In genomic region chr6:37103169-37104039, GRCh38 we compare ENCODE assay signal across 8 cellular contexts.
DNase-seq lines count a peak whose midpoint lies in the region; ATAC-seq and TF ChIP-seq lines count a peak whose summit lies in the region.

No MANE protein-coding gene starts in this region.

- H3K9me3 Mint-ChIP-seq in H9: no peaks in the 10 kb centered on the region

- H3K4me3 Mint-ChIP-seq in H9: peak overlapping the region; percentile 44 to 72

- H3K9ac ChIP-seq in H9 (ENCODE audit: extremely low read depth, insufficient read length, low read length): no peak overlapping the region

- no peak overlapping the region for H2AFZ ChIP-seq in H9 (ENCODE audit: low read length)

- H2AK5ac ChIP-seq in H9 (ENCODE audit: insufficient read length, low read length): no peak overlapping the region

- DNase-seq in ACHN (peak; percentile 47), H9 (peak; percentile 54), NCI-H345 treated with DMSO at 0.1 percent for 48 hours (lab: John Stamatoyannopoulos, UW; ENCODE audit: unreplicated experiment) (peak; percentile 72), head of caudate nucleus (peak in 40 of 42 donors; percentile 3 to 73 (median 38)), omental fat pad (ENCODE audit: low spot score) (no peak), activated gamma-delta T cell (lab: John Stamatoyannopoulos, UW) (no peak), NCI-H446 (lab: John Stamatoyannopoulos, UW) (no peak)
- peak; percentile 11 for DNase-seq in activated naive CD4-positive, alpha-beta T cell treated with anti-CD3 and anti-CD28 coated beads, Interleukin-2, amount 50 U/mL, for 16 hours

- WGBS in H9 (ENCODE audit: extremely low coverage, insufficient read length, low lambda C conversion rate): no CpG with 5 or more reads among the region's 10 CpGs

- H3K23ac ChIP-seq in H9 (ENCODE audit: insufficient read length, low read depth, low read length): no peak overlapping the region

- H3T11ph ChIP-seq in H9 (ENCODE audit: low read length): no peak overlapping the region

- no peak overlapping the region for H4K8ac ChIP-seq in H9 (replicated peaks; ENCODE audit: insufficient read length, low read depth, low read length)

- peaks cover 0 to 3% (median 0%) of the 10 kb centered on the region in 3 experiments; a peak in 2 of 7 replicates for H3K36me3 Mint-ChIP-seq in H9 (ENCODE audit: insufficient read depth in 1 of 3, low read depth in 3 of 3)

- H3K23me2 ChIP-seq in H9 (ENCODE audit: insufficient read length, low read depth, low read length, poor library complexity, severe bottlenecking): peaks cover 4% of the 10 kb centered on the region

- H3K27me3 Mint-ChIP-seq in H9 (ENCODE audit: low read depth): no peaks in the 10 kb centered on the region

- no peak overlapping the region for H2BK20ac ChIP-seq in H9 (ENCODE audit: low read depth, low read length, poor library complexity, severe bottlenecking)

- no peak overlapping the region for H3K56ac ChIP-seq in H9 (ENCODE audit: insufficient read length, low read depth, low read length)

- H3K4ac ChIP-seq in H9 (ENCODE audit: low read depth, low read length): no peak overlapping the region

- H4K20me1 ChIP-seq in H9 (ENCODE audit: control insufficient read depth, insufficient read depth, insufficient read length): no peaks in the 10 kb centered on the region

- H3K4me1 Mint-ChIP-seq in H9: peaks cover 50 to 56% of the 10 kb centered on the region in 2 experiments

- H3K27ac Mint-ChIP-seq in H9: peak overlapping the region; percentile 60 to 98 (median 96); a peak in 5 of 7 replicates

- H3K4me1 ChIP-seq in H9 (ENCODE audit: insufficient read depth, low read length): peaks cover 11% of the 10 kb centered on the region

- H4K5ac ChIP-seq in H9 (ENCODE audit: insufficient read length, low read depth, low read length): no peak overlapping the region

- peak overlapping the region; percentile 41 for H3K4me2 ChIP-seq in H9 (ENCODE audit: insufficient read depth, insufficient read length, low read length)

- H3K14ac ChIP-seq in H9 (ENCODE audit: insufficient read depth, low read length): no peak overlapping the region

- H4K91ac ChIP-seq in H9 (ENCODE audit: insufficient read length, low read depth, low read length): no peak overlapping the region

- no peaks in the 10 kb centered on the region for H3K27me3 ChIP-seq in H9 (ENCODE audit: insufficient read depth, low read length)

- TF ChIP-seq CTCF in H9 (conservative IDR thresholded peaks at IDR 0.05): no peak
- TF ChIP-seq CTCF in omental fat pad (IDR thresholded peaks at IDR 0.05): no peak

- ATAC-seq in omental fat pad (ENCODE audit: low FRiP score): peak; percentile 21

- no peaks in the 10 kb centered on the region for H3K79me1 ChIP-seq in H9 (ENCODE audit: insufficient read depth, low read depth, low read length, poor library complexity, severe bottlenecking)

- intact Hi-C loops in head of caudate nucleus (cut with DNase I): no loop called here

- H3K9me3 ChIP-seq in H9 (ENCODE audit: control insufficient read depth, low read depth, low read length): no peaks in the 10 kb centered on the region

- in situ Hi-C loops in ACHN (cut with HindIII; ENCODE audit: low pct_ligation_motif_present, low pct_unique_long_range_greater_than_20kb, low sequenced_read_pairs): no loop called here

- no peak overlapping the region for H2BK15ac ChIP-seq in H9 (ENCODE audit: low read depth, low read length)

- H3K27ac ChIP-seq in H9 (ENCODE audit: insufficient read length, low read depth, low read length): peak overlapping the region; percentile 12

- H3K18ac ChIP-seq in H9 (ENCODE audit: insufficient read length, low read depth, low read length): no peak overlapping the region

- H2BK120ac ChIP-seq in H9 (ENCODE audit: low read depth, low read length, poor library complexity, severe bottlenecking): no peak overlapping the region

- H2BK5ac ChIP-seq in H9 (ENCODE audit: insufficient read length, low read length): no peak overlapping the region

- no peaks in the 10 kb centered on the region for H3K79me2 ChIP-seq in H9 (ENCODE audit: insufficient read depth, low read length)

- H2BK12ac ChIP-seq in H9 (ENCODE audit: insufficient read length, low read depth, low read length): no peak overlapping the region

Comparison
In these comparisons a context has a peak if more than half of its experiments do, and no peak if none do; other contexts are left out.
1. DNase-seq: peak in ACHN (single experiment), H9 (single experiment), NCI-H345 treated with DMSO at 0.1 percent for 48 hours (single experiment), activated naive CD4-positive, alpha-beta T cell treated with anti-CD3 and anti-CD28 coated beads, Interleukin-2, amount 50 U/mL, for 16 hours (single experiment) and head of caudate nucleus (40 of 42); none in omental fat pad (single experiment), activated gamma-delta T cell (single experiment) and NCI-H446 (0 of 2).